1 cellular context compared by ENCODE assay signal in the genomic region with DNA sequence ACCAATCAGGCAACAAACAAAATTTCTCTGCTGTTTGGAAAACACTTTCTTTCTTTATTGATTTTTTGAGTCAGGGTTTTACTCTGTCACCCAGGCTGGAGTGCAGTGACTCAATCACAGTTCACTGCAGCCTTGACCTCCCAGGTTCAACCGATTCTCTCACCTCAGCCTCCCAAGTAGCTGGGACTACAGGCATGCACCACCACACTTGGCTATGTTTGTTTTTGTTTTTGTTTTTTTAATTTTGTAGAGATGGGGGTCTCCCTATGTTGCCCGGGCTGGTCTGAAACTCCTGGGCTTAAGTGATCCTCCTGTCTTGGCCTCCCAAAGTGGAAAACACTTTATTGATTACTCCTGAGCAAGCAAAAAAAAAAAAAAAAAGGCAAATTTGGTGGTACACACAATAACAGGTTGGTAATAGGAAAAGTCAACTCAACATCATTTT.
TF ChIP-seq lines count a peak whose summit lies in the region.

No MANE protein-coding gene starts in this region.

TF ChIP-seq in HepG2, 621 proteins besides CTCF, POLR2A, EP300 and RAD21 (continued from another document and continues in another):
- TF ChIP-seq, protein P1, sequence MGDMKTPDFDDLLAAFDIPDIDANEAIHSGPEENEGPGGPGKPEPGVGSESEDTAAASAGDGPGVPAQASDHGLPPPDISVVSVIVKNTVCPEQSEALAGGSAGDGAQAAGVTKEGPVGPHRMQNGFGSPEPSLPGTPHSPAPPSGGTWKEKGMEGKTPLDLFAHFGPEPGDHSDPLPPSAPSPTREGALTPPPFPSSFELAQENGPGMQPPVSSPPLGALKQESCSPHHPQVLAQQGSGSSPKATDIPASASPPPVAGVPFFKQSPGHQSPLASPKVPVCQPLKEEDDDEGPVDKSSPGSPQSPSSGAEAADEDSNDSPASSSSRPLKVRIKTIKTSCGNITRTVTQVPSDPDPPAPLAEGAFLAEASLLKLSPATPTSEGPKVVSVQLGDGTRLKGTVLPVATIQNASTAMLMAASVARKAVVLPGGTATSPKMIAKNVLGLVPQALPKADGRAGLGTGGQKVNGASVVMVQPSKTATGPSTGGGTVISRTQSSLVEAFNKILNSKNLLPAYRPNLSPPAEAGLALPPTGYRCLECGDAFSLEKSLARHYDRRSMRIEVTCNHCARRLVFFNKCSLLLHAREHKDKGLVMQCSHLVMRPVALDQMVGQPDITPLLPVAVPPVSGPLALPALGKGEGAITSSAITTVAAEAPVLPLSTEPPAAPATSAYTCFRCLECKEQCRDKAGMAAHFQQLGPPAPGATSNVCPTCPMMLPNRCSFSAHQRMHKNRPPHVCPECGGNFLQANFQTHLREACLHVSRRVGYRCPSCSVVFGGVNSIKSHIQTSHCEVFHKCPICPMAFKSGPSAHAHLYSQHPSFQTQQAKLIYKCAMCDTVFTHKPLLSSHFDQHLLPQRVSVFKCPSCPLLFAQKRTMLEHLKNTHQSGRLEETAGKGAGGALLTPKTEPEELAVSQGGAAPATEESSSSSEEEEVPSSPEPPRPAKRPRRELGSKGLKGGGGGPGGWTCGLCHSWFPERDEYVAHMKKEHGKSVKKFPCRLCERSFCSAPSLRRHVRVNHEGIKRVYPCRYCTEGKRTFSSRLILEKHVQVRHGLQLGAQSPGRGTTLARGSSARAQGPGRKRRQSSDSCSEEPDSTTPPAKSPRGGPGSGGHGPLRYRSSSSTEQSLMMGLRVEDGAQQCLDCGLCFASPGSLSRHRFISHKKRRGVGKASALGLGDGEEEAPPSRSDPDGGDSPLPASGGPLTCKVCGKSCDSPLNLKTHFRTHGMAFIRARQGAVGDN (CRISPR knock-in tag; IDR thresholded peaks at IDR 0.05), result no peak
- TF ChIP-seq SMAD1 (CRISPR knock-in tag; IDR thresholded peaks at IDR 0.05; ENCODE audit: borderline replicate concordance, low read depth) (no peak), ZSCAN21 (CRISPR knock-in tag; IDR thresholded peaks at IDR 0.05; ENCODE audit: borderline replicate concordance) (no peak), ELF1 (CRISPR knock-in tag; IDR thresholded peaks at IDR 0.05) (no peak), KLF11 (CRISPR knock-in tag; IDR thresholded peaks at IDR 0.05) (no peak), ZNF451 (CRISPR knock-in tag; IDR thresholded peaks at IDR 0.05) (0 out of 2 replicates have a peak, but pooled peaks have one; percentile 37), ZNF12 (CRISPR knock-in tag; IDR thresholded peaks at IDR 0.05) (peak; percentile 78), ZNF136 (CRISPR knock-in tag; IDR thresholded peaks at IDR 0.05; ENCODE audit: low read depth) (no peak), ZNF431 (CRISPR knock-in tag; IDR thresholded peaks at IDR 0.05; ENCODE audit: borderline replicate concordance, low read depth) (no peak), SMAD3 (CRISPR knock-in tag; IDR thresholded peaks at IDR 0.05) (no peak), NFKB2 (CRISPR knock-in tag; IDR thresholded peaks at IDR 0.05; ENCODE audit: borderline replicate concordance) (no peak), RFXAP (CRISPR knock-in tag; IDR thresholded peaks at IDR 0.05; ENCODE audit: borderline replicate concordance) (no peak), SALL1 (CRISPR knock-in tag; IDR thresholded peaks at IDR 0.05) (peak; percentile 88), ATAD3A (CRISPR knock-in tag; IDR thresholded peaks at IDR 0.05) (no peak), ZNF484 (CRISPR knock-in tag; IDR thresholded peaks at IDR 0.05; ENCODE audit: borderline replicate concordance, low read depth) (no peak), ZFAT (CRISPR knock-in tag; conservative IDR thresholded peaks at IDR 0.05) (no peak), POLR2AphosphoS2 (IDR thresholded peaks at IDR 0.05; ENCODE audit: low read depth, low read length) (no peak), ZNF564 (CRISPR knock-in tag; IDR thresholded peaks at IDR 0.05) (no peak), ZKSCAN1 (IDR thresholded peaks at IDR 0.05; ENCODE audit: low read length) (no peak), ZNF274 (CRISPR knock-in tag; IDR thresholded peaks at IDR 0.05) (no peak), ARHGAP35 (CRISPR knock-in tag; IDR thresholded peaks at IDR 0.05; ENCODE audit: borderline replicate concordance) (no peak), ZNF510 (CRISPR knock-in tag; IDR thresholded peaks at IDR 0.05; ENCODE audit: low read depth) (no peak), ZNF235 (CRISPR knock-in tag; IDR thresholded peaks at IDR 0.05; ENCODE audit: borderline replicate concordance) (no peak), XRCC5 (optimal IDR thresholded peaks at IDR 0.05; ENCODE audit: low read length) (no peak), ZBTB7A (CRISPR knock-in tag; IDR thresholded peaks at IDR 0.05) (no peak), XBP1 (CRISPR knock-in tag; IDR thresholded peaks at IDR 0.05) (no peak; the same call in 1 of the 2 replicates), ZFYVE20 (CRISPR knock-in tag; IDR thresholded peaks at IDR 0.05; ENCODE audit: borderline replicate concordance, low read depth) (no peak), CHCHD3 (CRISPR knock-in tag; IDR thresholded peaks at IDR 0.05) (no peak), RFXANK (CRISPR knock-in tag; IDR thresholded peaks at IDR 0.05) (no peak), SMARCE1 (IDR thresholded peaks at IDR 0.05; ENCODE audit: borderline replicate concordance) (no peak), MTF1 (CRISPR knock-in tag; IDR thresholded peaks at IDR 0.05) (no peak)
- TF ChIP-seq, protein P2, sequence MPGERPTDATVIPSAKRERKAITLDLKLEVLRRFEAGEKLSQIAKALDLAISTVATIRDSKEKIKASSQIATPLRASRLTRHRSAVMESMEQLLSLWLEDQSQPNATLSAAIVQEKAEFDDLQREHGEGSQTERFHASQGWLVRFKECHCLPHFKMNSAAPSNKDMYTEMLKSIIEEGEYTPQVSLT (CRISPR knock-in tag; IDR thresholded peaks at IDR 0.05; ENCODE audit: borderline replicate concordance, low read depth), result no peak
- TF ChIP-seq, protein P3, sequence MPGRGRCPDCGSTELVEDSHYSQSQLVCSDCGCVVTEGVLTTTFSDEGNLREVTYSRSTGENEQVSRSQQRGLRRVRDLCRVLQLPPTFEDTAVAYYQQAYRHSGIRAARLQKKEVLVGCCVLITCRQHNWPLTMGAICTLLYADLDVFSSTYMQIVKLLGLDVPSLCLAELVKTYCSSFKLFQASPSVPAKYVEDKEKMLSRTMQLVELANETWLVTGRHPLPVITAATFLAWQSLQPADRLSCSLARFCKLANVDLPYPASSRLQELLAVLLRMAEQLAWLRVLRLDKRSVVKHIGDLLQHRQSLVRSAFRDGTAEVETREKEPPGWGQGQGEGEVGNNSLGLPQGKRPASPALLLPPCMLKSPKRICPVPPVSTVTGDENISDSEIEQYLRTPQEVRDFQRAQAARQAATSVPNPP (CRISPR knock-in tag; IDR thresholded peaks at IDR 0.05), result no peak
- TF ChIP-seq, protein P4, sequence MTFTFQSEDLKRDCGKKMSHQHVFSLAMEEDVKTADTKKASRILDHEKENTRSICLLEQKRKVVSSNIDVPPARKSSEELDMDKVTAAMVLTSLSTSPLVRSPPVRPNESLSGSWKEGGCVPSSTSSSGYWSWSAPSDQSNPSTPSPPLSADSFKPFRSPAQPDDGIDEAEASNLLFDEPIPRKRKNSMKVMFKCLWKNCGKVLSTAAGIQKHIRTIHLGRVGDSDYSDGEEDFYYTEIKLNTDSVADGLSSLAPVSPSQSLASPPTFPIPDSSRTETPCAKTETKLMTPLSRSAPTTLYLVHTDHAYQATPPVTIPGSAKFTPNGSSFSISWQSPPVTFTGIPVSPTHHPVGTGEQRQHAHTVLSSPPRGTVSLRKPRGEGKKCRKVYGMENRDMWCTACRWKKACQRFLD (CRISPR knock-in tag; IDR thresholded peaks at IDR 0.05; ENCODE audit: borderline replicate concordance), result no peak
- TF ChIP-seq, protein P5, sequence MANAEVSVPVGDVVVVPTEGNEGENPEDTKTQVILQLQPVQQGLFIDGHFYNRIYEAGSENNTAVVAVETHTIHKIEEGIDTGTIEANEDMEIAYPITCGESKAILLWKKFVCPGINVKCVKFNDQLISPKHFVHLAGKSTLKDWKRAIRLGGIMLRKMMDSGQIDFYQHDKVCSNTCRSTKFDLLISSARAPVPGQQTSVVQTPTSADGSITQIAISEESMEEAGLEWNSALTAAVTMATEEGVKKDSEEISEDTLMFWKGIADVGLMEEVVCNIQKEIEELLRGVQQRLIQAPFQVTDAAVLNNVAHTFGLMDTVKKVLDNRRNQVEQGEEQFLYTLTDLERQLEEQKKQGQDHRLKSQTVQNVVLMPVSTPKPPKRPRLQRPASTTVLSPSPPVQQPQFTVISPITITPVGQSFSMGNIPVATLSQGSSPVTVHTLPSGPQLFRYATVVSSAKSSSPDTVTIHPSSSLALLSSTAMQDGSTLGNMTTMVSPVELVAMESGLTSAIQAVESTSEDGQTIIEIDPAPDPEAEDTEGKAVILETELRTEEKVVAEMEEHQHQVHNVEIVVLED (CRISPR knock-in tag; IDR thresholded peaks at IDR 0.05; ENCODE audit: borderline replicate concordance), result no peak
- TF ChIP-seq, protein P6, sequence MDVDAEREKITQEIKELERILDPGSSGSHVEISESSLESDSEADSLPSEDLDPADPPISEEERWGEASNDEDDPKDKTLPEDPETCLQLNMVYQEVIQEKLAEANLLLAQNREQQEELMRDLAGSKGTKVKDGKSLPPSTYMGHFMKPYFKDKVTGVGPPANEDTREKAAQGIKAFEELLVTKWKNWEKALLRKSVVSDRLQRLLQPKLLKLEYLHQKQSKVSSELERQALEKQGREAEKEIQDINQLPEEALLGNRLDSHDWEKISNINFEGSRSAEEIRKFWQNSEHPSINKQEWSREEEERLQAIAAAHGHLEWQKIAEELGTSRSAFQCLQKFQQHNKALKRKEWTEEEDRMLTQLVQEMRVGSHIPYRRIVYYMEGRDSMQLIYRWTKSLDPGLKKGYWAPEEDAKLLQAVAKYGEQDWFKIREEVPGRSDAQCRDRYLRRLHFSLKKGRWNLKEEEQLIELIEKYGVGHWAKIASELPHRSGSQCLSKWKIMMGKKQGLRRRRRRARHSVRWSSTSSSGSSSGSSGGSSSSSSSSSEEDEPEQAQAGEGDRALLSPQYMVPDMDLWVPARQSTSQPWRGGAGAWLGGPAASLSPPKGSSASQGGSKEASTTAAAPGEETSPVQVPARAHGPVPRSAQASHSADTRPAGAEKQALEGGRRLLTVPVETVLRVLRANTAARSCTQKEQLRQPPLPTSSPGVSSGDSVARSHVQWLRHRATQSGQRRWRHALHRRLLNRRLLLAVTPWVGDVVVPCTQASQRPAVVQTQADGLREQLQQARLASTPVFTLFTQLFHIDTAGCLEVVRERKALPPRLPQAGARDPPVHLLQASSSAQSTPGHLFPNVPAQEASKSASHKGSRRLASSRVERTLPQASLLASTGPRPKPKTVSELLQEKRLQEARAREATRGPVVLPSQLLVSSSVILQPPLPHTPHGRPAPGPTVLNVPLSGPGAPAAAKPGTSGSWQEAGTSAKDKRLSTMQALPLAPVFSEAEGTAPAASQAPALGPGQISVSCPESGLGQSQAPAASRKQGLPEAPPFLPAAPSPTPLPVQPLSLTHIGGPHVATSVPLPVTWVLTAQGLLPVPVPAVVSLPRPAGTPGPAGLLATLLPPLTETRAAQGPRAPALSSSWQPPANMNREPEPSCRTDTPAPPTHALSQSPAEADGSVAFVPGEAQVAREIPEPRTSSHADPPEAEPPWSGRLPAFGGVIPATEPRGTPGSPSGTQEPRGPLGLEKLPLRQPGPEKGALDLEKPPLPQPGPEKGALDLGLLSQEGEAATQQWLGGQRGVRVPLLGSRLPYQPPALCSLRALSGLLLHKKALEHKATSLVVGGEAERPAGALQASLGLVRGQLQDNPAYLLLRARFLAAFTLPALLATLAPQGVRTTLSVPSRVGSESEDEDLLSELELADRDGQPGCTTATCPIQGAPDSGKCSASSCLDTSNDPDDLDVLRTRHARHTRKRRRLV (CRISPR knock-in tag; IDR thresholded peaks at IDR 0.05), result no peak
- TF ChIP-seq, protein P7, sequence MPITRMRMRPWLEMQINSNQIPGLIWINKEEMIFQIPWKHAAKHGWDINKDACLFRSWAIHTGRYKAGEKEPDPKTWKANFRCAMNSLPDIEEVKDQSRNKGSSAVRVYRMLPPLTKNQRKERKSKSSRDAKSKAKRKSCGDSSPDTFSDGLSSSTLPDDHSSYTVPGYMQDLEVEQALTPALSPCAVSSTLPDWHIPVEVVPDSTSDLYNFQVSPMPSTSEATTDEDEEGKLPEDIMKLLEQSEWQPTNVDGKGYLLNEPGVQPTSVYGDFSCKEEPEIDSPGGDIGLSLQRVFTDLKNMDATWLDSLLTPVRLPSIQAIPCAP (CRISPR knock-in tag; IDR thresholded peaks at IDR 0.05; ENCODE audit: low read depth), result no peak
- TF ChIP-seq, protein P8, sequence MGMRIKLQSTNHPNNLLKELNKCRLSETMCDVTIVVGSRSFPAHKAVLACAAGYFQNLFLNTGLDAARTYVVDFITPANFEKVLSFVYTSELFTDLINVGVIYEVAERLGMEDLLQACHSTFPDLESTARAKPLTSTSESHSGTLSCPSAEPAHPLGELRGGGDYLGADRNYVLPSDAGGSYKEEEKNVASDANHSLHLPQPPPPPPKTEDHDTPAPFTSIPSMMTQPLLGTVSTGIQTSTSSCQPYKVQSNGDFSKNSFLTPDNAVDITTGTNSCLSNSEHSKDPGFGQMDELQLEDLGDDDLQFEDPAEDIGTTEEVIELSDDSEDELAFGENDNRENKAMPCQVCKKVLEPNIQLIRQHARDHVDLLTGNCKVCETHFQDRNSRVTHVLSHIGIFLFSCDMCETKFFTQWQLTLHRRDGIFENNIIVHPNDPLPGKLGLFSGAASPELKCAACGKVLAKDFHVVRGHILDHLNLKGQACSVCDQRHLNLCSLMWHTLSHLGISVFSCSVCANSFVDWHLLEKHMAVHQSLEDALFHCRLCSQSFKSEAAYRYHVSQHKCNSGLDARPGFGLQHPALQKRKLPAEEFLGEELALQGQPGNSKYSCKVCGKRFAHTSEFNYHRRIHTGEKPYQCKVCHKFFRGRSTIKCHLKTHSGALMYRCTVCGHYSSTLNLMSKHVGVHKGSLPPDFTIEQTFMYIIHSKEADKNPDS (CRISPR knock-in tag; IDR thresholded peaks at IDR 0.05), result no peak
- TF ChIP-seq, protein P9, sequence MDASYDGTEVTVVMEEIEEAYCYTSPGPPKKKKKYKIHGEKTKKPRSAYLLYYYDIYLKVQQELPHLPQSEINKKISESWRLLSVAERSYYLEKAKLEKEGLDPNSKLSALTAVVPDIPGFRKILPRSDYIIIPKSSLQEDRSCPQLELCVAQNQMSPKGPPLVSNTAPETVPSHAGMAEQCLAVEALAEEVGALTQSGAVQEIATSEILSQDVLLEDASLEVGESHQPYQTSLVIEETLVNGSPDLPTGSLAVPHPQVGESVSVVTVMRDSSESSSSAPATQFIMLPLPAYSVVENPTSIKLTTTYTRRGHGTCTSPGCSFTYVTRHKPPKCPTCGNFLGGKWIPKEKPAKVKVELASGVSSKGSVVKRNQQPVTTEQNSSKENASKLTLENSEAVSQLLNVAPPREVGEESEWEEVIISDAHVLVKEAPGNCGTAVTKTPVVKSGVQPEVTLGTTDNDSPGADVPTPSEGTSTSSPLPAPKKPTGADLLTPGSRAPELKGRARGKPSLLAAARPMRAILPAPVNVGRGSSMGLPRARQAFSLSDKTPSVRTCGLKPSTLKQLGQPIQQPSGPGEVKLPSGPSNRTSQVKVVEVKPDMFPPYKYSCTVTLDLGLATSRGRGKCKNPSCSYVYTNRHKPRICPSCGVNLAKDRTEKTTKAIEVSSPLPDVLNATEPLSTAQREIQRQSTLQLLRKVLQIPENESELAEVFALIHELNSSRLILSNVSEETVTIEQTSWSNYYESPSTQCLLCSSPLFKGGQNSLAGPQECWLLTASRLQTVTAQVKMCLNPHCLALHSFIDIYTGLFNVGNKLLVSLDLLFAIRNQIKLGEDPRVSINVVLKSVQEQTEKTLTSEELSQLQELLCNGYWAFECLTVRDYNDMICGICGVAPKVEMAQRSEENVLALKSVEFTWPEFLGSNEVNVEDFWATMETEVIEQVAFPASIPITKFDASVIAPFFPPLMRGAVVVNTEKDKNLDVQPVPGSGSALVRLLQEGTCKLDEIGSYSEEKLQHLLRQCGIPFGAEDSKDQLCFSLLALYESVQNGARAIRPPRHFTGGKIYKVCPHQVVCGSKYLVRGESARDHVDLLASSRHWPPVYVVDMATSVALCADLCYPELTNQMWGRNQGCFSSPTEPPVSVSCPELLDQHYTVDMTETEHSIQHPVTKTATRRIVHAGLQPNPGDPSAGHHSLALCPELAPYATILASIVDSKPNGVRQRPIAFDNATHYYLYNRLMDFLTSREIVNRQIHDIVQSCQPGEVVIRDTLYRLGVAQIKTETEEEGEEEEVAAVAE (CRISPR knock-in tag; IDR thresholded peaks at IDR 0.05; ENCODE audit: borderline replicate concordance), result no peak
